Comparison of ENCODE assay signal across 29 cellular contexts in genomic region chr6:15157479-15157878, GRCh38.
"Had no signal": no experiment of that assay in that cellular context is flagged by ENCODE, and none has a peak within 500 bp of the region (broad histone marks: within the 10 kb centered on the region; RNA-seq: fewer than 3 reads in every experiment).

No MANE protein-coding gene starts in this region.

- H3K36me3 Mint-ChIP-seq: stimulated activated effector memory CD8-positive, alpha-beta T cell treated with anti-CD3 and anti-CD28 coated beads, Interleukin-12 subunit alpha, Interleukin-12 subunit beta, amount 100 ng/mL, for 72 hours; stimulated activated memory B cell treated with anti-CD40 and anti-IgM and Interleukin-4, amounts not matched to agents 10 μg/mL and 1 μg/mL and 100 μg/mL, for 72 hours; stimulated activated naive B cell treated with anti-CD40 and anti-IgM and Interleukin-4, amounts not matched to agents 10 μg/mL and 1 μg/mL and 100 μg/mL, for 72 hours; type B pancreatic cell had no signal

- H3K4me3 Mint-ChIP-seq: stimulated activated effector memory CD8-positive, alpha-beta T cell treated with anti-CD3 and anti-CD28 coated beads, Interleukin-12 subunit alpha, Interleukin-12 subunit beta, amount 100 ng/mL, for 72 hours; stimulated activated memory B cell treated with anti-CD40 and anti-IgM and Interleukin-4, amounts not matched to agents 10 μg/mL and 1 μg/mL and 100 μg/mL, for 72 hours; stimulated activated naive B cell treated with anti-CD40 and anti-IgM and Interleukin-4, amounts not matched to agents 10 μg/mL and 1 μg/mL and 100 μg/mL, for 72 hours; stimulated activated naive CD8-positive, alpha-beta T cell treated with anti-CD3 and anti-CD28 coated beads, Interleukin-15, amount 100 ng/mL, for 72 hours; stimulated activated naive CD8-positive, alpha-beta T cell treated with anti-CD3 and anti-CD28 coated beads, Interleukin-15, Interleukin-2, amounts not matched to agents 100 ng/mL and 50 ng/mL, for 24 hours; type B pancreatic cell had no signal

- H3K4me3 ChIP-seq: stomach, suprapubic skin, testis, thoracic aorta, thyroid gland, tibial artery, tibial nerve, transverse colon, upper lobe of left lung, upper lobe of right lung, uterus, vagina had no signal

- H3K4me1 ChIP-seq: stomach, thyroid gland, tibial artery, tibial nerve, transverse colon, upper lobe of left lung, upper lobe of right lung, uterus, vagina had no signal

- FAIRE-seq: urothelium cell line had no signal

- H3K27me3 Mint-ChIP-seq: stimulated activated memory B cell treated with anti-CD40 and anti-IgM and Interleukin-4, amounts not matched to agents 10 μg/mL and 1 μg/mL and 100 μg/mL, for 72 hours; stimulated activated naive B cell treated with anti-CD40 and anti-IgM and Interleukin-4, amounts not matched to agents 10 μg/mL and 1 μg/mL and 100 μg/mL, for 72 hours; stimulated activated naive CD8-positive, alpha-beta T cell treated with anti-CD3 and anti-CD28 coated beads, Interleukin-15, amount 100 ng/mL, for 72 hours; stimulated activated naive CD8-positive, alpha-beta T cell treated with anti-CD3 and anti-CD28 coated beads, Interleukin-15, Interleukin-2, amounts not matched to agents 100 ng/mL and 50 ng/mL, for 24 hours; type B pancreatic cell had no signal

- H3K9me3 Mint-ChIP-seq: stimulated activated effector memory CD8-positive, alpha-beta T cell treated with anti-CD3 and anti-CD28 coated beads, Interleukin-12 subunit alpha, Interleukin-12 subunit beta, amount 100 ng/mL, for 72 hours; stimulated activated memory B cell treated with anti-CD40 and anti-IgM and Interleukin-4, amounts not matched to agents 10 μg/mL and 1 μg/mL and 100 μg/mL, for 72 hours; stimulated activated naive B cell treated with anti-CD40 and anti-IgM and Interleukin-4, amounts not matched to agents 10 μg/mL and 1 μg/mL and 100 μg/mL, for 72 hours; stimulated activated naive CD8-positive, alpha-beta T cell treated with anti-CD3 and anti-CD28 coated beads, Interleukin-15, amount 100 ng/mL, for 72 hours; stimulated activated naive CD8-positive, alpha-beta T cell treated with anti-CD3 and anti-CD28 coated beads, Interleukin-15, Interleukin-2, amounts not matched to agents 100 ng/mL and 50 ng/mL, for 24 hours; type B pancreatic cell had no signal

- ATAC-seq: stimulated activated effector memory CD8-positive, alpha-beta T cell treated with anti-CD3 and anti-CD28 coated beads, Interleukin-12 subunit alpha, Interleukin-12 subunit beta, amount 100 ng/mL, for 72 hours; stimulated activated memory B cell treated with anti-CD40 and anti-IgM and Interleukin-4, amounts not matched to agents 10 μg/mL and 1 μg/mL and 100 μg/mL, for 72 hours; stimulated activated naive B cell treated with anti-CD40 and anti-IgM and Interleukin-4, amounts not matched to agents 10 μg/mL and 1 μg/mL and 100 μg/mL, for 72 hours; stimulated activated naive CD8-positive, alpha-beta T cell treated with anti-CD3 and anti-CD28 coated beads, Interleukin-15, amount 100 ng/mL, for 72 hours; stimulated activated naive CD8-positive, alpha-beta T cell treated with anti-CD3 and anti-CD28 coated beads, Interleukin-15, Interleukin-2, amounts not matched to agents 100 U/mL and 50 U/mL, for 24 hours; upper lobe of right lung had no signal

- H3K27ac ChIP-seq: stomach, suprapubic skin, testis, thoracic aorta, thyroid gland, tibial artery, tibial nerve, transverse colon, upper lobe of left lung, upper lobe of right lung, uterus, vagina had no signal

- H3K36me3 ChIP-seq: stomach, suprapubic skin, thoracic aorta, thyroid gland, tibial artery, tibial nerve, transverse colon, upper lobe of left lung, upper lobe of right lung, uterus, vagina had no signal

- DNase-seq: stimulated activated CD4-positive, alpha-beta T cell treated with anti-CD3 and anti-CD28 coated beads, Interleukin-2, amount 100 ng/mL, for 48 hours; stimulated activated CD4-positive, alpha-beta T cell treated with anti-CD3 and anti-CD28 coated beads, Interleukin-4, amount 100 ng/mL, for 1 hour; stimulated activated CD4-positive, alpha-beta T cell treated with anti-CD3 and anti-CD28 coated beads, Interleukin-4, amount 100 ng/mL, for 24 hours; stimulated activated CD4-positive, alpha-beta T cell treated with anti-CD3 and anti-CD28 coated beads, Interleukin-4, amount 100 ng/mL, for 4 hours; stimulated activated CD8-positive, alpha-beta memory T cell treated with anti-CD3 and anti-CD28 coated beads, Interleukin-4, amount 100 ng/mL, for 48 hours; stimulated activated naive B cell treated with anti-CD40 and anti-IgM and Interleukin-4, amounts not matched to agents 10 μg/mL and 1 μg/mL and 100 μg/mL, for 72 hours; stimulated activated naive CD4-positive, alpha-beta T cell; stimulated activated naive CD4-positive, alpha-beta T cell treated with Interleukin-2 at 50 U/mL for 16 hours; stimulated activated naive CD8-positive, alpha-beta T cell treated with anti-CD3 and anti-CD28 coated beads, Interleukin-15, amount 100 ng/mL, for 72 hours; stimulated activated naive CD8-positive, alpha-beta T cell treated with anti-CD3 and anti-CD28 coated beads, Interleukin-15, Interleukin-2, amounts not matched to agents 100 U/mL and 50 U/mL, for 24 hours; stomach; substantia nigra; testis; thyroid gland; tibial artery; transverse colon; trophoblast cell; upper lobe of left lung; upper lobe of right lung; uterus had no signal

- H3K27ac Mint-ChIP-seq: stimulated activated effector memory CD8-positive, alpha-beta T cell treated with anti-CD3 and anti-CD28 coated beads, Interleukin-12 subunit alpha, Interleukin-12 subunit beta, amount 100 ng/mL, for 72 hours; stimulated activated memory B cell treated with anti-CD40 and anti-IgM and Interleukin-4, amounts not matched to agents 10 μg/mL and 1 μg/mL and 100 μg/mL, for 72 hours; stimulated activated naive CD8-positive, alpha-beta T cell treated with anti-CD3 and anti-CD28 coated beads, Interleukin-15, Interleukin-2, amounts not matched to agents 100 ng/mL and 50 ng/mL, for 24 hours; type B pancreatic cell had no signal

- H3K4me1 Mint-ChIP-seq: stimulated activated effector memory CD8-positive, alpha-beta T cell treated with anti-CD3 and anti-CD28 coated beads, Interleukin-12 subunit alpha, Interleukin-12 subunit beta, amount 100 ng/mL, for 72 hours; stimulated activated memory B cell treated with anti-CD40 and anti-IgM and Interleukin-4, amounts not matched to agents 10 μg/mL and 1 μg/mL and 100 μg/mL, for 72 hours; stimulated activated naive CD8-positive, alpha-beta T cell treated with anti-CD3 and anti-CD28 coated beads, Interleukin-15, amount 100 ng/mL, for 72 hours had no signal

- H3K9me3 ChIP-seq: stomach, suprapubic skin, testis, thoracic aorta, thyroid gland, tibial artery, tibial nerve, transverse colon, upper lobe of left lung, upper lobe of right lung, uterus, vagina had no signal

- H3K27me3 ChIP-seq: stomach, suprapubic skin, testis, thyroid gland, tibial artery, tibial nerve, transverse colon, upper lobe of left lung, upper lobe of right lung, uterus, vagina had no signal
